16 cellular contexts compared by ENCODE assay signal in genomic region chr3:72194464-72194857, GRCh38.
A peak's percentile ranks its signal among the peaks of the same experiment; 100 is the strongest.
DNase-seq lines count a peak whose midpoint lies in the region; ATAC-seq, FAIRE-seq and TF ChIP-seq lines count a peak whose summit lies in the region.
"Had no signal": no experiment of that assay in that cellular context is flagged by ENCODE, and none has a peak within 500 bp of the region (broad histone marks: within the 10 kb centered on the region; RNA-seq: fewer than 3 reads in every experiment).

No MANE protein-coding gene starts in this region.

- H3K9ac ChIP-seq in K562 (ENCODE audit: insufficient read depth in 1 of 2, low read depth in 2 of 2, low read length in 2 of 2), result peak overlapping the region in 1 of 2 experiments; percentile 39; a peak in 1 of 4 replicates
- H3K9ac ChIP-seq in neural cell (ENCODE audit: low read length), result peak overlapping the region; percentile 39
- H3K9ac ChIP-seq: BLaER1 treated with 17β-estradiol and CSF1 and Interleukin-3, amounts not matched to agents 10 nM and 100 nM; GM23248 had no signal

- H3K9me3 ChIP-seq in A673 (ENCODE audit: low read depth, low read length, poor library complexity, severe bottlenecking) (no peaks in the 10 kb centered on the region), K562 (replicated peaks; ENCODE audit: control insufficient read depth, insufficient read depth, low read depth, low read length) (no peaks in the 10 kb centered on the region), neural cell (ENCODE audit: low read length) (no peaks in the 10 kb centered on the region)

- no peaks in the 10 kb centered on the region for H3K9me1 ChIP-seq in K562 (ENCODE audit: control insufficient read depth, insufficient read depth, low read length)

- H3K36me3 Mint-ChIP-seq in type B pancreatic cell, result no peaks in the 10 kb centered on the region
- H3K36me3 Mint-ChIP-seq: CD4-positive, CD25-positive, alpha-beta regulatory T cell had no signal

- H3K4me1 ChIP-seq in A673 (ENCODE audit: insufficient read depth, low read length, poor library complexity, severe bottlenecking), result peaks cover 7% of the 10 kb centered on the region
- H3K4me1 ChIP-seq in K562 (replicated peaks in 1 of 2; ENCODE audit: control insufficient read depth in 2 of 2, insufficient read depth in 2 of 2, low read length in 2 of 2), result peaks cover 0 to 19% of the 10 kb centered on the region in 2 experiments; a peak in 4 of 5 replicates
- H3K4me1 ChIP-seq: BLaER1 treated with 17β-estradiol and CSF1 and Interleukin-3, amounts not matched to agents 10 nM and 100 nM had no signal

- in situ Hi-C loops in K562 (cut with MboI), result no loop called here

- peak overlapping the region; percentile 30 for H3K27ac Mint-ChIP-seq in type B pancreatic cell
- H3K27ac Mint-ChIP-seq: CD4-positive, CD25-positive, alpha-beta regulatory T cell had no signal

- TF ChIP-seq EP300 in K562 (IDR thresholded peaks at IDR 0.05; ENCODE audit: low read length) (no peak), neural cell (conservative IDR thresholded peaks at IDR 0.05; ENCODE audit: poor library complexity, severe bottlenecking) (no peak)

- TF ChIP-seq RAD21 in K562 (CRISPR knock-in tag; conservative IDR thresholded peaks at IDR 0.05 in 1 of 2, IDR thresholded peaks at IDR 0.05 in 1 of 2) (no peak), neural cell (conservative IDR thresholded peaks at IDR 0.05) (no peak)

- FAIRE-seq in K562 (lab: Jason Lieb, UNC), result no peak
- FAIRE-seq: HepG2, HTR-8/SVneo had no signal

- POLR2A ChIA-PET in A673 (lab: Charles Lee; ENCODE audit: low non-redundant PET), result no interaction called here
- POLR2A ChIA-PET in K562 (lab: Yijun Ruan, JAX), result interaction anchor here (0.6 kb wide), 1 partner anchor 48 kb away, joined by 3 read pairs; no protein-coding TSS in a partner anchor

- H3K4me3 Mint-ChIP-seq in type B pancreatic cell, result peak overlapping the region; percentile 26
- H3K4me3 Mint-ChIP-seq: CD4-positive, CD25-positive, alpha-beta regulatory T cell had no signal

- H3K36me3 ChIP-seq in A673 (ENCODE audit: insufficient read depth, low read length, poor library complexity, severe bottlenecking) (no peaks in the 10 kb centered on the region), K562 (ENCODE audit: control insufficient read depth, insufficient read depth, low read length) (no peaks in the 10 kb centered on the region), neural cell (ENCODE audit: insufficient read depth, low read length) (no peaks in the 10 kb centered on the region)
- H3K36me3 ChIP-seq: BLaER1 treated with 17β-estradiol and CSF1 and Interleukin-3, amounts not matched to agents 10 nM and 100 nM had no signal

- H3K27ac ChIP-seq in A673 (ENCODE audit: low read depth, low read length, poor library complexity, severe bottlenecking), result peak overlapping the region; percentile 65
- H3K27ac ChIP-seq in K562 (ENCODE audit: extremely low read depth, low read depth, low read length), result no peak overlapping the region
- peak overlapping the region; percentile 72 for H3K27ac ChIP-seq in neural cell (ENCODE audit: low read length)
- H3K27ac ChIP-seq: 22Rv1; BLaER1 treated with 17β-estradiol and CSF1 and Interleukin-3, amounts not matched to agents 10 nM and 100 nM; GM23248 had no signal

- no peak for TF ChIP-seq CTCF in A673 (conservative IDR thresholded peaks at IDR 0.05; ENCODE audit: low read depth, low read length)
- no peak for TF ChIP-seq CTCF in K562 (IDR thresholded peaks at IDR 0.05 in 2 of 3, conservative IDR thresholded peaks at IDR 0.05 in 1 of 3; ENCODE audit: insufficient read depth in 2 of 3, low read depth in 1 of 3, low read length in 3 of 3)
- TF ChIP-seq CTCF in neural cell (IDR thresholded peaks at IDR 0.05; ENCODE audit: poor library complexity, severe bottlenecking), result no peak
- TF ChIP-seq CTCF in type B pancreatic cell (conservative IDR thresholded peaks at IDR 0.05), result no peak

- H4K20me1 ChIP-seq in K562 (replicated peaks; ENCODE audit: control insufficient read depth, insufficient read depth, low read length) (no peaks in the 10 kb centered on the region), neural cell (ENCODE audit: insufficient read depth) (no peaks in the 10 kb centered on the region)
- H4K20me1 ChIP-seq: BLaER1 treated with 17β-estradiol and CSF1 and Interleukin-3, amounts not matched to agents 10 nM and 100 nM had no signal

- CTCF ChIA-PET in A673 (lab: Charles Lee), result interaction anchor here (0.6 kb wide), 1 partner anchor 47 kb away, joined by 3 read pairs; no protein-coding TSS in a partner anchor
- CTCF ChIA-PET in K562 (lab: Yijun Ruan, JAX; ENCODE audit: low intra/inter-chr PET ratio), result no interaction called here

- H3K4me2 ChIP-seq in K562 (ENCODE audit: insufficient read depth, low read length), result no peak overlapping the region
- no peak overlapping the region for H3K4me2 ChIP-seq in neural cell (ENCODE audit: low read length)
- H3K4me2 ChIP-seq: BLaER1 treated with 17β-estradiol and CSF1 and Interleukin-3, amounts not matched to agents 10 nM and 100 nM had no signal

- BruUV-seq in A673 (replicated peaks; lab: Mats Ljungman, UMichigan) (no TSS peak), K562 (replicated peaks; lab: Mats Ljungman, UMichigan) (no TSS peak)

- no peak for DNase-seq in A673 (ENCODE audit: low spot score)
- DNase-seq in K562 (ENCODE audit: extremely low read depth in 1 of 4, low spot score in 3 of 4), result no peak
- no peak for DNase-seq in type B pancreatic cell (ENCODE audit: extremely low spot score, unreplicated experiment)
- no peak for DNase-seq in HPDE6-E6E7 (ENCODE audit: extremely low spot score)
- DNase-seq in islet precursor cell, result no peak
- DNase-seq: CD4-positive, CD25-positive, alpha-beta regulatory T cell; DMS53; GF-D8; H7 had no signal

- H3K9me3 Mint-ChIP-seq in type B pancreatic cell, result no peaks in the 10 kb centered on the region

- TF ChIP-seq POLR2A in K562 (conservative IDR thresholded peaks at IDR 0.05), result no peak

- WGBS in K562 (ENCODE audit: insufficient coverage, low coverage, missing lambda C conversion rate), result 68% methylated on average over 6 of the region's 6 CpGs

- ATAC-seq in K562 (no peak), HG02970 (IDR thresholded peaks at IDR 0.05; ENCODE audit: low FRiP score, unreplicated experiment) (no peak)
- ATAC-seq: HepG2 had no signal

- peaks cover 4% of the 10 kb centered on the region for H3K27me3 Mint-ChIP-seq in type B pancreatic cell
- H3K27me3 Mint-ChIP-seq: CD4-positive, CD25-positive, alpha-beta regulatory T cell had no signal

- no peaks in the 10 kb centered on the region for H3K9me2 ChIP-seq in neural cell (ENCODE audit: insufficient read depth, low read length)

- no peaks in the 10 kb centered on the region for H3K27me3 ChIP-seq in A673 (replicated peaks; ENCODE audit: insufficient read depth, low read depth, low read length, poor library complexity)
- no peaks in the 10 kb centered on the region for H3K27me3 ChIP-seq in K562 (ENCODE audit: control insufficient read depth in 2 of 2, insufficient read depth in 2 of 2, low read length in 2 of 2)
- no peaks in the 10 kb centered on the region for H3K27me3 ChIP-seq in neural cell (ENCODE audit: insufficient read depth, low read depth, low read length)
- H3K27me3 ChIP-seq: BLaER1 treated with 17β-estradiol and CSF1 and Interleukin-3, amounts not matched to agents 10 nM and 100 nM had no signal

- intact Hi-C loops in A673 (cut with micrococcal nuclease; ENCODE audit: unreplicated experiment) (no loop called here), K562 (cut with micrococcal nuclease) (no loop called here)

- H3K79me2 ChIP-seq in K562 (ENCODE audit: control insufficient read depth, insufficient read depth, low read length) (no peaks in the 10 kb centered on the region), neural cell (replicated peaks; ENCODE audit: insufficient read depth, low read length) (no peaks in the 10 kb centered on the region)

- no peak overlapping the region for H3K4me3 ChIP-seq in A673 (ENCODE audit: low read depth, low read length, poor library complexity, severe bottlenecking)
- H3K4me3 ChIP-seq in K562, result no peak overlapping the region
- peak overlapping the region; percentile 39 for H3K4me3 ChIP-seq in neural cell (ENCODE audit: low read length)
- H3K4me3 ChIP-seq: BLaER1 treated with 17β-estradiol and CSF1 and Interleukin-3, amounts not matched to agents 10 nM and 100 nM; GM23248 had no signal

- no peaks in the 10 kb centered on the region for H3F3A ChIP-seq in neural cell (ENCODE audit: insufficient read depth, low read length, poor library complexity, severe bottlenecking)

- H2AFZ ChIP-seq in K562 (ENCODE audit: low read depth, low read length) (peak overlapping the region; percentile 75; the same call in 1 of the 2 replicates), neural cell (ENCODE audit: low read depth, low read length) (no peak overlapping the region)
- H2AFZ ChIP-seq: GM23248 had no signal

- peaks cover 18% of the 10 kb centered on the region for H3K4me1 Mint-ChIP-seq in type B pancreatic cell (ENCODE audit: unreplicated experiment)

TF ChIP-seq in K562, 482 proteins besides CTCF, POLR2A, EP300 and RAD21 (continues in another document):
- no peak for TF ChIP-seq MLX (CRISPR knock-in tag; conservative IDR thresholded peaks at IDR 0.05)
- TF ChIP-seq BCOR (IDR thresholded peaks at IDR 0.05), result 0 out of 2 replicates have a peak, but pooled peaks have one; percentile 18
- TF ChIP-seq MYC (IDR thresholded peaks at IDR 0.05; ENCODE audit: low read depth, low read length), result no peak
- no peak for TF ChIP-seq MYC (CRISPR knock-in tag; IDR thresholded peaks at IDR 0.05; ENCODE audit: borderline replicate concordance, low read depth)
- peak; percentile 21 for TF ChIP-seq ZFP36 (IDR thresholded peaks at IDR 0.05; ENCODE audit: low read depth, low read length, partially characterized antibody)

TF ChIP-seq in neural cell, 6 proteins besides CTCF, POLR2A, EP300 and RAD21:
- TF ChIP-seq SMC3 (conservative IDR thresholded peaks at IDR 0.05; ENCODE audit: poor library complexity) (peak; percentile 0), MXI1 (conservative IDR thresholded peaks at IDR 0.05; ENCODE audit: poor library complexity, severe bottlenecking) (no peak)
